ENCODE assay signal across 9 cellular contexts in genomic region chr4:185201983-185202962, GRCh38. TPM values are rescaled to one million over a fixed set of nuclear protein-coding genes. Genes with fewer than 3 reads are reported as not detected.
DNase-seq lines count a peak whose midpoint lies in the region; ATAC-seq, FAIRE-seq and TF ChIP-seq lines count a peak whose summit lies in the region.
"Had no signal": no experiment of that assay in that cellular context is flagged by ENCODE, and none has a peak within 500 bp of the region (broad histone marks: within the 10 kb centered on the region; RNA-seq: fewer than 3 reads in every experiment).

No MANE protein-coding gene starts in this region.

- intact Hi-C loops in lower lobe of right lung (cut with DNase I): no loop called here

- no peak for ATAC-seq in lower lobe of right lung
- no peak for ATAC-seq in HG03378 (IDR thresholded peaks at IDR 0.05; ENCODE audit: unreplicated experiment)

- no peak for TF ChIP-seq CTCF in astrocyte of the cerebellum (IDR thresholded peaks at IDR 0.05; ENCODE audit: low read depth, low read length, missing control alignments)
- TF ChIP-seq CTCF in lower lobe of right lung (IDR thresholded peaks at IDR 0.05): no peak

- DNase-seq in GM12892 (ENCODE audit: insufficient read length): no peak
- peak; percentile 7 for DNase-seq in OCI-M2 (lab: John Stamatoyannopoulos, UW; ENCODE audit: unreplicated experiment)
- DNase-seq in astrocyte of the cerebellum (ENCODE audit: low read depth): no peak
- no peak for DNase-seq in lower lobe of right lung
- no peak for DNase-seq in middle frontal gyrus (ENCODE audit: extremely low spot score, low spot score)
- no peak for DNase-seq in LoVo (ENCODE audit: low spot score)
- no peak for DNase-seq in NK-92 (lab: John Stamatoyannopoulos, UW; ENCODE audit: unreplicated experiment)

- peak overlapping the region; percentile 3 for H3K4me3 ChIP-seq in astrocyte of the cerebellum (ENCODE audit: low read depth, low read length)
- H3K4me3 ChIP-seq in lower lobe of right lung: peak overlapping the region; percentile 72

- H3K4me1 ChIP-seq in lower lobe of right lung: peaks cover 25% of the 10 kb centered on the region

- H3K9me3 ChIP-seq in lower lobe of right lung: no peaks in the 10 kb centered on the region

- H3K27me3 ChIP-seq in lower lobe of right lung (ENCODE audit: low read depth): no peaks in the 10 kb centered on the region

- peak; percentile 74 for FAIRE-seq in GM12892 (lab: Jason Lieb, UNC)
- FAIRE-seq: TTC549 had no signal

- H3K36me3 ChIP-seq in lower lobe of right lung: no peaks in the 10 kb centered on the region

- H3K27ac ChIP-seq in lower lobe of right lung: peak overlapping the region; percentile 95

- in situ Hi-C loops in astrocyte of the cerebellum (cut with HindIII; ENCODE audit: low sequenced_read_pairs): no loop called here

- 0 out of 2 replicates have a peak, but pooled peaks have one; percentile 8 for TF ChIP-seq POLR2A in GM12892 (IDR thresholded peaks at IDR 0.05; ENCODE audit: low read depth, low read length)

RNA-seq across cellular contexts. Expression of gene CFAP97, which starts 1.5 kb away (rescaled TPM):
- 33.4 TPM for polyA plus RNA-seq in GM12892 (2012; ENCODE audit: missing spikeins)
- 29.4 TPM for total RNA-seq in lower lobe of right lung

RNA-seq across cellular contexts. Expression of gene SNX25, which starts 7.1 kb away (rescaled TPM):
- 91.6 TPM for polyA plus RNA-seq in GM12892 (2012; ENCODE audit: missing spikeins)
- total RNA-seq in lower lobe of right lung: 74.7 TPM

RNA-seq across cellular contexts. Expression of gene SLC25A4, which starts 59.2 kb away (rescaled TPM):
- polyA plus RNA-seq in GM12892 (2012; ENCODE audit: missing spikeins): 32.2 TPM
- 33.1 TPM for total RNA-seq in lower lobe of right lung
